12 cellular contexts compared by ENCODE assay signal in genomic region chr12:127729381-127729780, GRCh38.
DNase-seq lines count a peak whose midpoint lies in the region; TF ChIP-seq lines count a peak whose summit lies in the region.
"Had no signal": no experiment of that assay in that cellular context is flagged by ENCODE, and none has a peak within 500 bp of the region (broad histone marks: within the 10 kb centered on the region; RNA-seq: fewer than 3 reads in every experiment).

No MANE protein-coding gene starts in this region.

- DNase-seq in AG08395 (ENCODE audit: low spot score) (peak; percentile 15), Daoy (ENCODE audit: low read depth) (peak; percentile 54), OCI-M1 (lab: John Stamatoyannopoulos, UW) (peak; percentile 84), fibroblast of peridontal ligament (ENCODE audit: extremely low read depth) (peak; percentile 9), esophagus muscularis mucosa (ENCODE audit: extremely low spot score) (no peak), OCI-M2 (lab: John Stamatoyannopoulos, UW; ENCODE audit: unreplicated experiment) (no peak)
- DNase-seq in activated naive CD4-positive, alpha-beta T cell treated with Interleukin-2 at 50 U/mL for 16 hours: no peak
- DNase-seq: Caco-2; naive B cell; pancreas; stimulated activated naive CD4-positive, alpha-beta T cell treated with Interleukin-2 at 50 U/mL for 16 hours had no signal

- no peak overlapping the region for H3K4me3 ChIP-seq in esophagus muscularis mucosa
- H3K4me3 ChIP-seq: pancreas had no signal

- intact Hi-C loops in esophagus muscularis mucosa (cut with DNase I): loop anchor here (10.0 kb wide), 1 partner anchor 195 kb away; no protein-coding TSS in a partner anchor

- no peak for TF ChIP-seq EP300 in esophagus muscularis mucosa (IDR thresholded peaks at IDR 0.05)

- no peaks in the 10 kb centered on the region for H3K36me3 ChIP-seq in esophagus muscularis mucosa
- H3K36me3 ChIP-seq: pancreas had no signal

- no peak for TF ChIP-seq CTCF in esophagus muscularis mucosa (IDR thresholded peaks at IDR 0.05)

- 68% methylated on average over 1 of the region's 1 CpG for WGBS in esophagus muscularis mucosa

- no peaks in the 10 kb centered on the region for H3K27me3 ChIP-seq in esophagus muscularis mucosa
- H3K27me3 ChIP-seq: pancreas had no signal

- peaks cover 0 to 4% (median 0%) of the 10 kb centered on the region in 4 donors for H3K9me3 ChIP-seq in esophagus muscularis mucosa
- H3K9me3 ChIP-seq: Caco-2, pancreas had no signal

- H3K4me1 ChIP-seq in esophagus muscularis mucosa: peaks cover 0 to 6% (median 0%) of the 10 kb centered on the region in 4 donors
- H3K4me1 ChIP-seq: Caco-2, pancreas had no signal

- H3K27ac ChIP-seq in esophagus muscularis mucosa (replicated peaks in 1 of 4): no peak overlapping the region
- H3K27ac ChIP-seq: KMS-11, pancreas had no signal

- no peak for TF ChIP-seq POLR2A in esophagus muscularis mucosa (IDR thresholded peaks at IDR 0.05; ENCODE audit: low read depth)

Comparison
In these comparisons a context has a peak if more than half of its experiments do, and no peak if none do; other contexts are left out.
1. DNase-seq: peak in AG08395 (single experiment), Daoy (single experiment), OCI-M1 (single experiment) and fibroblast of peridontal ligament (single experiment); none in esophagus muscularis mucosa (single experiment), activated naive CD4-positive, alpha-beta T cell treated with Interleukin-2 at 50 U/mL for 16 hours (single experiment) and OCI-M2 (single experiment).